ENCODE assay signal across 9 cellular contexts in the genomic region with DNA sequence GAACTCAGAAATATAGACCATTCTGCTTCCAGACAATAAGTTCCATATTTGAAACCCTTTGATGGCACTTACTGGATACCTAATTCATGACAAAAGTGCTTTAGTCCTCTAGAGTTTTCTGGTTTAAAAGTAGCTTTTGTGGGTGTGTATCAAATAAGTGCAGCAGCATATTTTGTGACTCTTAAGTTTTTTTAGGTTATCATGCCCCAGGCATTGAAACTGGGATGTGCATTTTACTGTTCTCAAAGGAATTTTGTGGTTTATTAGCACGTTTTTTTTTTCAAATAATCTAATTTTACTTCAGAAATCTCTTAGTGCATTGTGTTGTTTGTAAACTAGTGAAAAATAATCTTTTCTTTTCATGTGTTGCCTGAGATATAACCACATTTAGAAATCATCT. TPM values are rescaled to one million over a fixed set of nuclear protein-coding genes. Genes with fewer than 3 reads are reported as not detected.
A peak's percentile ranks its signal among the peaks of the same experiment; 100 is the strongest.
DNase-seq lines count a peak whose midpoint lies in the region; ATAC-seq and TF ChIP-seq lines count a peak whose summit lies in the region.
"Had no signal": no experiment of that assay in that cellular context is flagged by ENCODE, and none has a peak within 500 bp of the region (broad histone marks: within the 10 kb centered on the region; RNA-seq: fewer than 3 reads in every experiment).

No MANE protein-coding gene starts in this region.

- H3K4me3 ChIP-seq in BE2C (ENCODE audit: low read depth, low read length) (peak overlapping the region; percentile 94), KMS-11 (IDR thresholded peaks at IDR 0.05; ENCODE audit: insufficient read depth, low read depth, low read length) (no peak overlapping the region), body of pancreas (no peak overlapping the region)

- H3K4me2 ChIP-seq in KMS-11, result peak overlapping the region; percentile 97

- H3K4me3 Mint-ChIP-seq in chondrocyte (ENCODE audit: unreplicated experiment), result peak overlapping the region; percentile 100
- H3K4me3 Mint-ChIP-seq in naive thymus-derived CD8-positive, alpha-beta T cell, result peak overlapping the region; percentile 98 to 100 (median 100)

- H3K27me3 ChIP-seq in BE2C (no peaks in the 10 kb centered on the region), KMS-11 (ENCODE audit: insufficient read depth, low read depth) (no peaks in the 10 kb centered on the region), body of pancreas (no peaks in the 10 kb centered on the region)

- peaks cover 14% of the 10 kb centered on the region for H3K36me3 Mint-ChIP-seq in chondrocyte (ENCODE audit: low read depth)
- peaks cover 4 to 52% (median 9%) of the 10 kb centered on the region in 3 donors for H3K36me3 Mint-ChIP-seq in naive thymus-derived CD8-positive, alpha-beta T cell

- TF ChIP-seq POLR2A in body of pancreas (IDR thresholded peaks at IDR 0.05), result no peak

- POLR2A ChIA-PET in naive thymus-derived CD8-positive, alpha-beta T cell (lab: Charles Lee), result interaction anchor here (3.8 to 4.5 kb wide), 2 partner anchors 27 to 52 kb away, joined by 24 to 96 read pairs; a partner anchor contains a TSS

- H3K27me3 Mint-ChIP-seq in chondrocyte (ENCODE audit: low read depth), result no peaks in the 10 kb centered on the region
- peaks cover 0 to 5% (median 0%) of the 10 kb centered on the region in 5 donors for H3K27me3 Mint-ChIP-seq in naive thymus-derived CD8-positive, alpha-beta T cell

- H3K9me3 ChIP-seq in BE2C (no peaks in the 10 kb centered on the region), body of pancreas (no peaks in the 10 kb centered on the region)

- peaks cover 54% of the 10 kb centered on the region for H3K4me1 Mint-ChIP-seq in chondrocyte (ENCODE audit: low read depth)
- H3K4me1 Mint-ChIP-seq in naive thymus-derived CD8-positive, alpha-beta T cell, result peaks cover 30 to 73% (median 66%) of the 10 kb centered on the region in 4 donors

- H3K36me3 ChIP-seq in BE2C (peaks cover 48% of the 10 kb centered on the region), KMS-11 (ENCODE audit: insufficient read depth) (no peaks in the 10 kb centered on the region; the same call in 1 of the 2 replicates), body of pancreas (replicated peaks in 1 of 2; ENCODE audit: insufficient read depth in 1 of 2, low read depth in 2 of 2) (peaks cover 0 to 6% of the 10 kb centered on the region in 2 donors)

- H3K27ac Mint-ChIP-seq in chondrocyte (ENCODE audit: unreplicated experiment), result peak overlapping the region; percentile 100
- H3K27ac Mint-ChIP-seq in naive thymus-derived CD8-positive, alpha-beta T cell, result peak overlapping the region; percentile 100

- TF ChIP-seq CTCF in BE2C (IDR thresholded peaks at IDR 0.05; ENCODE audit: low read depth, low read length), result no peak
- TF ChIP-seq CTCF in KMS-11 (conservative IDR thresholded peaks at IDR 0.05; ENCODE audit: low read depth, low read length), result no peak
- no peak for TF ChIP-seq CTCF in chondrocyte (IDR thresholded peaks at IDR 0.05)
- TF ChIP-seq CTCF in body of pancreas (IDR thresholded peaks at IDR 0.05), result no peak

- H3K9ac ChIP-seq in KMS-11, result peak overlapping the region; percentile 69

- no peaks in the 10 kb centered on the region for H4K20me1 ChIP-seq in KMS-11 (ENCODE audit: insufficient read depth)

- H3K27ac ChIP-seq in KMS-11, result peak overlapping the region; percentile 72
- peak overlapping the region in 1 of 4 donors; percentile 93 for H3K27ac ChIP-seq in body of pancreas

- ATAC-seq in naive thymus-derived CD8-positive, alpha-beta T cell, result no peak
- ATAC-seq in body of pancreas, result no peak

- no peak overlapping the region for H2AFZ ChIP-seq in KMS-11 (ENCODE audit: low read depth)

- peaks cover 42% of the 10 kb centered on the region for H3K79me2 ChIP-seq in KMS-11 (ENCODE audit: insufficient read depth, low read depth)

- peaks cover 3% of the 10 kb centered on the region; the same call in 1 of the 2 replicates for H3K4me1 ChIP-seq in BE2C
- H3K4me1 ChIP-seq in KMS-11 (ENCODE audit: low read depth, poor library complexity, severe bottlenecking), result peaks cover 56% of the 10 kb centered on the region
- H3K4me1 ChIP-seq in body of pancreas, result peaks cover 45% of the 10 kb centered on the region

- no peaks in the 10 kb centered on the region for H3K9me3 Mint-ChIP-seq in chondrocyte (ENCODE audit: low read depth)
- no peaks in the 10 kb centered on the region for H3K9me3 Mint-ChIP-seq in naive thymus-derived CD8-positive, alpha-beta T cell

- intact Hi-C loops in body of pancreas (cut with DNase I), result no loop called here

- DNase-seq in BE2C, result no peak
- no peak for DNase-seq in chondrocyte (ENCODE audit: low spot score)
- DNase-seq in naive thymus-derived CD8-positive, alpha-beta T cell, result no peak
- DNase-seq in NCI-H226, result no peak
- no peak for DNase-seq in body of pancreas
- DNase-seq in NCI-H69 (lab: John Stamatoyannopoulos, UW), result no peak
- DNase-seq in stimulated activated naive CD4-positive, alpha-beta T cell treated with Interleukin-2 at 50 U/mL for 16 hours (lab: John Stamatoyannopoulos, UW), result no peak
- DNase-seq: SIG-M5 had no signal

- WGBS in body of pancreas, 2 donors, result 3 to 10% methylated on average over 1 of the region's 1 CpG

RNA-seq across cellular contexts. Expression of a gene that starts 1.5 kb away (rescaled TPM):
- 271 TPM for polyA plus RNA-seq in BE2C (2012; ENCODE audit: insufficient read depth, insufficient read length, low read depth)
- 154 to 236 TPM (median 158 TPM) in 3 replicates for total RNA-seq in chondrocyte
- total RNA-seq in naive thymus-derived CD8-positive, alpha-beta T cell, result 100 to 1,000 TPM; 231 to 245 TPM
- polyA plus RNA-seq in naive thymus-derived CD8-positive, alpha-beta T cell, result 100 to 1,000 TPM; 311 to 364 (median 348) TPM
- 10 to 100 TPM; 74.2 to 74.7 TPM for total RNA-seq in body of pancreas

RNA-seq across cellular contexts. Expression of a gene that starts 28.9 kb away (rescaled TPM):
- 21.9 TPM for polyA plus RNA-seq in BE2C (2012; ENCODE audit: insufficient read depth, insufficient read length, low read depth)
- total RNA-seq in chondrocyte (1.3 to 2.0 TPM (median 1.5 TPM) in 3 replicates), body of pancreas (under 1 TPM in 1 of 2 donors, not detected in 1; 0.26 TPM)
- total RNA-seq in naive thymus-derived CD8-positive, alpha-beta T cell, result 1 to 10 TPM; 2.6 to 4.1 TPM
- 1 to 10 TPM in 2 of 3 donors, under 1 TPM in 1; 0.73 to 2.0 (median 1.8) TPM for polyA plus RNA-seq in naive thymus-derived CD8-positive, alpha-beta T cell

RNA-seq across cellular contexts. Expression of a gene that starts 29.0 kb away (rescaled TPM):
- 15.7 TPM for polyA plus RNA-seq in BE2C (2012; ENCODE audit: insufficient read depth, insufficient read length, low read depth)
- total RNA-seq in chondrocyte (6.6 to 10.1 TPM (median 9.1 TPM) in 3 replicates), body of pancreas (1 to 10 TPM; 5.9 to 6.5 TPM)
- 10 to 100 TPM; 15.7 to 20.7 TPM for total RNA-seq in naive thymus-derived CD8-positive, alpha-beta T cell
- 10 to 100 TPM; 25.4 to 33.3 (median 28.6) TPM for polyA plus RNA-seq in naive thymus-derived CD8-positive, alpha-beta T cell
